ENCODE assay signal across 24 cellular contexts in genomic region chr4:84494518-84494917, GRCh38. TPM values are rescaled to one million over a fixed set of nuclear protein-coding genes. Genes with fewer than 3 reads are reported as not detected.
"Had no signal": no experiment of that assay in that cellular context is flagged by ENCODE, and none has a peak within 500 bp of the region (broad histone marks: within the 10 kb centered on the region; RNA-seq: fewer than 3 reads in every experiment).

No MANE protein-coding gene starts in this region.

- H3K9me3 Mint-ChIP-seq: stimulated activated memory B cell treated with anti-CD40 and anti-IgM and Interleukin-4, amounts not matched to agents 10 μg/mL and 1 μg/mL and 100 μg/mL, for 72 hours had no signal

- H3K27ac Mint-ChIP-seq: nephron; stimulated activated memory B cell treated with anti-CD40 and anti-IgM and Interleukin-4, amounts not matched to agents 10 μg/mL and 1 μg/mL and 100 μg/mL, for 72 hours; stimulated activated naive CD8-positive, alpha-beta T cell treated with anti-CD3 and anti-CD28 coated beads, Interleukin-15, Interleukin-2, amounts not matched to agents 100 ng/mL and 50 ng/mL, for 24 hours had no signal

- H3K4me1 ChIP-seq: foreskin keratinocyte, prostate gland had no signal

- ATAC-seq: foreskin keratinocyte; right lobe of liver; stimulated activated memory B cell treated with anti-CD40 and anti-IgM and Interleukin-4, amounts not matched to agents 10 μg/mL and 1 μg/mL and 100 μg/mL, for 72 hours; upper lobe of right lung had no signal

- DNase-seq: caudate nucleus; colonic mucosa; effector CD8-positive, alpha-beta T cell; foreskin keratinocyte; head of caudate nucleus; hippocampal formation; kidney glomerular epithelial cell; mesendoderm; naive B cell; ovary; right lobe of liver; stimulated activated CD4-positive, alpha-beta T cell treated with anti-CD3 and anti-CD28 coated beads, Interleukin-1b, Interleukin-23, amount 100 ng/mL, for 48 hours; stimulated activated CD4-positive, alpha-beta T cell treated with anti-CD3 and anti-CD28 coated beads, Interleukin-4, amount 100 ng/mL, for 24 hours; tibial artery; upper lobe of right lung had no signal

- H3K36me3 ChIP-seq: colonic mucosa, ovary, prostate gland, right lobe of liver, tibial artery, upper lobe of right lung had no signal

- H3K4me3 Mint-ChIP-seq: stimulated activated memory B cell treated with anti-CD40 and anti-IgM and Interleukin-4, amounts not matched to agents 10 μg/mL and 1 μg/mL and 100 μg/mL, for 72 hours; stimulated activated naive CD8-positive, alpha-beta T cell treated with anti-CD3 and anti-CD28 coated beads, Interleukin-15, Interleukin-2, amounts not matched to agents 100 ng/mL and 50 ng/mL, for 24 hours had no signal

- H3K4me3 ChIP-seq: colonic mucosa, ovary, prostate gland, right lobe of liver, tibial artery, upper lobe of right lung had no signal

- H3K27ac ChIP-seq: colonic mucosa, epithelial cell of prostate, foreskin keratinocyte, ovary, prostate gland, right lobe of liver, tibial artery, upper lobe of right lung had no signal

- H3K9me3 ChIP-seq: colonic mucosa, prostate gland, right lobe of liver, upper lobe of right lung had no signal

- H3K27me3 ChIP-seq: ovary had no signal

- H3K36me3 Mint-ChIP-seq: stimulated activated memory B cell treated with anti-CD40 and anti-IgM and Interleukin-4, amounts not matched to agents 10 μg/mL and 1 μg/mL and 100 μg/mL, for 72 hours had no signal

RNA-seq across cellular contexts. Expression of gene NKX6-1, which starts 4.6 kb away (rescaled TPM):
- total RNA-seq: colonic mucosa, dermis microvascular lymphatic vessel endothelial cell, foreskin keratinocyte, lung microvascular endothelial cell, renal cortical epithelial cell, right lobe of liver, temporal lobe, upper lobe of right lung had no signal
